In genomic region chr11:33064033-33064825, GRCh38 we compare ENCODE assay signal across 11 cellular contexts. TPM values are rescaled to one million over a fixed set of nuclear protein-coding genes. Genes with fewer than 3 reads are reported as not detected.
DNase-seq lines count a peak whose midpoint lies in the region; ATAC-seq and TF ChIP-seq lines count a peak whose summit lies in the region.
"Had no signal": no experiment of that assay in that cellular context is flagged by ENCODE, and none has a peak within 500 bp of the region (broad histone marks: within the 10 kb centered on the region; RNA-seq: fewer than 3 reads in every experiment).

No MANE protein-coding gene starts in this region.

- peak overlapping the region; percentile 78 for H3K27ac Mint-ChIP-seq in neural crest cell (ENCODE audit: unreplicated experiment)
- H3K27ac Mint-ChIP-seq in activated CD8-positive, alpha-beta memory T cell treated with anti-CD3 and anti-CD28 coated beads, Interleukin-2, amount 10 ng/mL, durations not matched to agents 7 days and 5 days = no peak overlapping the region
- H3K27ac Mint-ChIP-seq: neural progenitor cell had no signal

- peaks cover 63 to 87% (median 71%) of the 10 kb centered on the region in 11 experiments for H3K36me3 ChIP-seq in BLaER1 treated with 17β-estradiol and CSF1 and Interleukin-3, amounts not matched to agents 10 nM and 100 nM
- H3K36me3 ChIP-seq in mesendoderm (ENCODE audit: control insufficient read depth, insufficient read depth, low read length) = peaks cover 15% of the 10 kb centered on the region
- H3K36me3 ChIP-seq: neural progenitor cell had no signal

- CTCF ChIA-PET in activated CD8-positive, alpha-beta memory T cell treated with anti-CD3 and anti-CD28 coated beads, Interleukin-2, amount 10 ng/mL, durations not matched to agents 7 days and 5 days (lab: Charles Lee) = interaction anchor here (1.1 to 4.2 kb wide), 13 partner anchors 8 to 255 kb away, joined by 3 to 70 read pairs (median 9); partner anchors contain the start of gene DEPDC7

- H4K8ac ChIP-seq in mesendoderm (ENCODE audit: low read depth, low read length) = no peak overlapping the region

- no peak overlapping the region for H2BK15ac ChIP-seq in mesendoderm (replicated peaks; ENCODE audit: low read depth)

- peak overlapping the region; percentile 11 to 91 (median 54); a peak in 21 of 22 replicates for H3K4me2 ChIP-seq in BLaER1 treated with 17β-estradiol and CSF1 and Interleukin-3, amounts not matched to agents 10 nM and 100 nM
- H3K4me2 ChIP-seq in mesendoderm (ENCODE audit: low read length) = no peak overlapping the region
- H3K4me2 ChIP-seq: neural progenitor cell had no signal

- no peak overlapping the region for H2AK5ac ChIP-seq in mesendoderm (ENCODE audit: low read length)

- no peaks in the 10 kb centered on the region for H3K79me1 ChIP-seq in mesendoderm (ENCODE audit: low read length)

- H3K23ac ChIP-seq in mesendoderm (ENCODE audit: low read length) = no peak overlapping the region

- peak overlapping the region in 8 of 11 experiments; percentile 9 to 66 (median 52); a peak in 13 of 22 replicates for H3K9ac ChIP-seq in BLaER1 treated with 17β-estradiol and CSF1 and Interleukin-3, amounts not matched to agents 10 nM and 100 nM
- H3K9ac ChIP-seq in mesendoderm (ENCODE audit: low read length) = no peak overlapping the region
- H3K9ac ChIP-seq: neural progenitor cell had no signal

- no peaks in the 10 kb centered on the region for H3K9me3 ChIP-seq in BLaER1 treated with 17β-estradiol and CSF1 and Interleukin-3, amounts not matched to agents 10 nM and 100 nM (replicated peaks in 1 of 11)
- H3K9me3 ChIP-seq: SJCRH30 had no signal

- H3K4me3 ChIP-seq in BLaER1 treated with 17β-estradiol and CSF1 and Interleukin-3, amounts not matched to agents 10 nM and 100 nM = peak overlapping the region in 1 of 10 experiments; percentile 15; a peak in 1 of 20 replicates
- H3K4me3 ChIP-seq in dorsolateral prefrontal cortex = peak overlapping the region in 4 of 59 donors; percentile 1 to 13 (median 3)
- H3K4me3 ChIP-seq in mesendoderm (ENCODE audit: low read length) = no peak overlapping the region
- H3K4me3 ChIP-seq: neural progenitor cell, SJCRH30 had no signal

- H3K4me1 ChIP-seq in BLaER1 treated with 17β-estradiol and CSF1 and Interleukin-3, amounts not matched to agents 10 nM and 100 nM = peaks cover 17 to 62% (median 39%) of the 10 kb centered on the region in 10 experiments
- no peaks in the 10 kb centered on the region for H3K4me1 ChIP-seq in mesendoderm (ENCODE audit: control insufficient read depth, low read depth, low read length)
- H3K4me1 ChIP-seq: neural progenitor cell had no signal

- no peak for TF ChIP-seq CTCF in dorsolateral prefrontal cortex (IDR thresholded peaks at IDR 0.05 in 54 of 56, conservative IDR thresholded peaks at IDR 0.05 in 2 of 56; ENCODE audit: low read depth in 1 of 56, partially characterized antibody in 56 of 56)
- no peak for TF ChIP-seq CTCF in neural crest cell (conservative IDR thresholded peaks at IDR 0.05)

- no CpG with 5 or more reads among the region's 11 CpGs for whole genome bisulfite sequencing in mesendoderm (ENCODE audit: extremely low coverage, insufficient coverage, low lambda C conversion rate)

- H3K9me3 Mint-ChIP-seq in neural crest cell = no peaks in the 10 kb centered on the region
- no peaks in the 10 kb centered on the region for H3K9me3 Mint-ChIP-seq in activated CD8-positive, alpha-beta memory T cell treated with anti-CD3 and anti-CD28 coated beads, Interleukin-2, amount 10 ng/mL, durations not matched to agents 7 days and 5 days (ENCODE audit: low read depth)
- H3K9me3 Mint-ChIP-seq: neural progenitor cell had no signal

- ATAC-seq in GM18861 (IDR thresholded peaks at IDR 0.05; ENCODE audit: unreplicated experiment) = no peak
- ATAC-seq in activated CD8-positive, alpha-beta memory T cell treated with anti-CD3 and anti-CD28 coated beads, Interleukin-2, amount 10 ng/mL, durations not matched to agents 7 days and 5 days = no peak

- H4K5ac ChIP-seq in mesendoderm (ENCODE audit: low read length) = no peak overlapping the region

- H3K27me3 ChIP-seq in BLaER1 treated with 17β-estradiol and CSF1 and Interleukin-3, amounts not matched to agents 10 nM and 100 nM = no peaks in the 10 kb centered on the region
- H3K27me3 ChIP-seq in dorsolateral prefrontal cortex (no peaks in the 10 kb centered on the region), mesendoderm (ENCODE audit: insufficient read depth, low read length, poor library complexity) (no peaks in the 10 kb centered on the region)
- H3K27me3 ChIP-seq: neural progenitor cell, SJCRH30 had no signal

- H3K27me3 Mint-ChIP-seq in neural crest cell (ENCODE audit: low read depth) = no peaks in the 10 kb centered on the region
- no peaks in the 10 kb centered on the region for H3K27me3 Mint-ChIP-seq in activated CD8-positive, alpha-beta memory T cell treated with anti-CD3 and anti-CD28 coated beads, Interleukin-2, amount 10 ng/mL, durations not matched to agents 7 days and 5 days

- DNase-seq in NOMO-1 treated with DMSO at 0.1 percent for 48 hours (lab: John Stamatoyannopoulos, UW; ENCODE audit: unreplicated experiment) (peak; percentile 76), dorsolateral prefrontal cortex (no peak), neural crest cell (ENCODE audit: low read depth, low spot score) (no peak), mesendoderm (no peak), cortex of kidney (lab: John Stamatoyannopoulos, UW) (no peak)
- no peak for DNase-seq in activated CD8-positive, alpha-beta memory T cell treated with anti-CD3 and anti-CD28 coated beads, Interleukin-2, amount 10 ng/mL, durations not matched to agents 7 days and 5 days
- DNase-seq: activated effector memory CD4-positive, alpha-beta T cell treated with Interleukin-2 at 50 U/mL for 16 hours; SJCRH30 had no signal

- no peak overlapping the region for H3K56ac ChIP-seq in mesendoderm (ENCODE audit: low read length)

- no peak overlapping the region for H2BK5ac ChIP-seq in mesendoderm (ENCODE audit: low read length)

- H3K79me2 ChIP-seq in mesendoderm (ENCODE audit: control insufficient read depth, insufficient read depth, low read length) = no peaks in the 10 kb centered on the region

- peak overlapping the region; percentile 22 to 87 (median 73); a peak in 19 of 22 replicates for H3K27ac ChIP-seq in BLaER1 treated with 17β-estradiol and CSF1 and Interleukin-3, amounts not matched to agents 10 nM and 100 nM
- H3K27ac ChIP-seq in dorsolateral prefrontal cortex (peak overlapping the region in 50 of 59 donors; percentile 1 to 80 (median 52)), mesendoderm (ENCODE audit: low read depth, low read length) (no peak overlapping the region)
- H3K27ac ChIP-seq: neural progenitor cell, SJCRH30 had no signal

- no peak overlapping the region for H3K18ac ChIP-seq in mesendoderm (ENCODE audit: low read length)

- intact Hi-C loops in dorsolateral prefrontal cortex (cut with DNase I) = loop anchor here (2.0 kb wide), 1 partner anchor 103 kb away; no protein-coding TSS in a partner anchor

- H3K4me1 Mint-ChIP-seq in neural crest cell = peaks cover 29% of the 10 kb centered on the region
- H3K4me1 Mint-ChIP-seq in activated CD8-positive, alpha-beta memory T cell treated with anti-CD3 and anti-CD28 coated beads, Interleukin-2, amount 10 ng/mL, durations not matched to agents 7 days and 5 days = peaks cover 32% of the 10 kb centered on the region

- H3K4me3 Mint-ChIP-seq in neural crest cell = no peak overlapping the region
- H3K4me3 Mint-ChIP-seq in activated CD8-positive, alpha-beta memory T cell treated with anti-CD3 and anti-CD28 coated beads, Interleukin-2, amount 10 ng/mL, durations not matched to agents 7 days and 5 days = no peak overlapping the region
- H3K4me3 Mint-ChIP-seq: neural progenitor cell had no signal

- H2BK120ac ChIP-seq in mesendoderm (ENCODE audit: low read depth, low read length) = no peak overlapping the region

- no peak overlapping the region for H3K4ac ChIP-seq in mesendoderm (ENCODE audit: low read depth, low read length)

- H3K36me3 Mint-ChIP-seq in neural crest cell (ENCODE audit: low read depth) = peaks cover 8% of the 10 kb centered on the region
- peaks cover 32% of the 10 kb centered on the region for H3K36me3 Mint-ChIP-seq in activated CD8-positive, alpha-beta memory T cell treated with anti-CD3 and anti-CD28 coated beads, Interleukin-2, amount 10 ng/mL, durations not matched to agents 7 days and 5 days

- H4K20me1 ChIP-seq in BLaER1 treated with 17β-estradiol and CSF1 and Interleukin-3, amounts not matched to agents 10 nM and 100 nM = peaks cover 0 to 31% (median 0%) of the 10 kb centered on the region in 11 experiments; a peak in 6 of 22 replicates

RNA-seq across cellular contexts. Expression of gene TCP11L1, which starts 24.9 kb away (rescaled TPM):
- 10 to 100 TPM; 37.5 to 87.1 (median 67.2) TPM for total RNA-seq in dorsolateral prefrontal cortex
- 24.0 and 25.0 TPM in 2 replicates for total RNA-seq in neural crest cell
- polyA plus RNA-seq in mesendoderm (2013, experiment 1 of 2) = 7.3 TPM
- 7.6 TPM for polyA plus RNA-seq in mesendoderm (2013, experiment 2 of 2)
- 10 to 100 TPM; 19.1 to 20.9 TPM for total RNA-seq in activated CD8-positive, alpha-beta memory T cell treated with anti-CD3 and anti-CD28 coated beads, Interleukin-2, amount 10 ng/mL, durations not matched to agents 7 days and 5 days

RNA-seq across cellular contexts. Expression of gene DEPDC7, which starts 48.6 kb away (rescaled TPM):
- total RNA-seq in dorsolateral prefrontal cortex (1 to 10 TPM in 116 of 120 experiments, under 1 TPM in 4; 0.35 to 9.8 (median 2.9) TPM), neural crest cell (3.9 and 4.2 TPM in 2 replicates)
- 3.2 TPM for polyA plus RNA-seq in mesendoderm (2013, experiment 1 of 2)
- 3.3 TPM for polyA plus RNA-seq in mesendoderm (2013, experiment 2 of 2)
- total RNA-seq in activated CD8-positive, alpha-beta memory T cell treated with anti-CD3 and anti-CD28 coated beads, Interleukin-2, amount 10 ng/mL, durations not matched to agents 7 days and 5 days = 1 to 10 TPM; 1.6 to 2.3 TPM
